In the genomic region with DNA sequence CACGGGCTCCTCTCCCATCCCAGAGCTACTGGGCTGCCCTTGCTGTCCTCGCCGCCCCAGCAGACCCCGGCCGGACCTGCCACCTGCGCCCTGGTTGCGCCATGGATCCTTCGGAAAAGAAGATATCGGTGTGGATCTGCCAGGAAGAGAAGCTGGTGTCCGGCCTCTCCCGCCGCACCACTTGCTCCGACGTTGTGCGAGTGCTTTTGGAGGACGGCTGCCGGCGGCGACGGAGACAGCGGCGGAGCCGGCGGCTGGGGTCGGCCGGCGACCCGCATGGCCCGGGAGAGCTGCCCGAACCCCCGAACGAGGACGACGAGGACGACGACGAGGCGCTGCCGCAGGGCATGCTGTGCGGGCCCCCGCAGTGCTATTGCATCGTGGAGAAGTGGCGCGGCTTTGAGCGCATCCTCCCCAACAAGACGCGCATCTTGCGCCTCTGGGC, we compare ENCODE assay signal across 9 cellular contexts. TPM values are rescaled to one million over a fixed set of nuclear protein-coding genes. Genes with fewer than 3 reads are reported as not detected.
DNase-seq lines count a peak whose midpoint lies in the region; ATAC-seq and TF ChIP-seq lines count a peak whose summit lies in the region.
"Had no signal": no experiment of that assay in that cellular context is flagged by ENCODE, and none has a peak within 500 bp of the region (broad histone marks: within the 10 kb centered on the region; RNA-seq: fewer than 3 reads in every experiment).

No MANE protein-coding gene starts in this region.

- peaks cover 70% of the 10 kb centered on the region for H3K27me3 Mint-ChIP-seq in activated CD8-positive, alpha-beta T cell treated with anti-CD3 and anti-CD28 coated beads, Interleukin-2, amount 10 ng/mL, durations not matched to agents 7 days and 5 days (ENCODE audit: low read depth)
- H3K27me3 Mint-ChIP-seq in activated CD8-positive, alpha-beta T cell treated with anti-CD3 and anti-CD28 coated beads for 36 hours, result peaks cover 69% of the 10 kb centered on the region
- H3K27me3 Mint-ChIP-seq in mesothelial cell of epicardium (ENCODE audit: low read depth), result peaks cover 98% of the 10 kb centered on the region

- WGBS in upper lobe of left lung, 2 donors, result 2% methylated on average over 38 of the region's 48 CpGs; no CpG with 5 or more reads in 1 of the 2 donors

- intact Hi-C loops in activated CD8-positive, alpha-beta T cell treated with anti-CD3 and anti-CD28 coated beads for 36 hours (cut with micrococcal nuclease), result no loop called here

- H3K9me3 Mint-ChIP-seq in activated CD8-positive, alpha-beta T cell treated with anti-CD3 and anti-CD28 coated beads, Interleukin-2, amount 10 ng/mL, durations not matched to agents 7 days and 5 days (ENCODE audit: insufficient read depth), result no peaks in the 10 kb centered on the region
- H3K9me3 Mint-ChIP-seq in activated CD8-positive, alpha-beta T cell treated with anti-CD3 and anti-CD28 coated beads for 36 hours, result no peaks in the 10 kb centered on the region
- H3K9me3 Mint-ChIP-seq in mesothelial cell of epicardium, result peaks cover 9% of the 10 kb centered on the region

- H3K36me3 ChIP-seq in upper lobe of left lung, result no peaks in the 10 kb centered on the region

- no peaks in the 10 kb centered on the region for H3K9me3 ChIP-seq in upper lobe of left lung

- POLR2A ChIA-PET in activated CD8-positive, alpha-beta T cell treated with anti-CD3 and anti-CD28 coated beads, Interleukin-2, amount 10 ng/mL, durations not matched to agents 7 days and 5 days (lab: Charles Lee), result interaction anchor here (0.6 kb wide), 1 partner anchor 88 kb away, joined by 7 read pairs; no protein-coding TSS in a partner anchor
- POLR2A ChIA-PET in activated CD8-positive, alpha-beta T cell treated with anti-CD3 and anti-CD28 coated beads for 36 hours (lab: Charles Lee), result no interaction called here

- ATAC-seq in activated CD8-positive, alpha-beta T cell treated with anti-CD3 and anti-CD28 coated beads, Interleukin-2, amount 10 ng/mL, durations not matched to agents 7 days and 5 days, result peak; percentile 19
- ATAC-seq in activated CD8-positive, alpha-beta T cell treated with anti-CD3 and anti-CD28 coated beads for 36 hours, result no peak
- ATAC-seq in upper lobe of left lung (ENCODE audit: low FRiP score in 2 of 2) (no peak), GM19463 (IDR thresholded peaks at IDR 0.05; ENCODE audit: unreplicated experiment) (no peak), GM18517 (IDR thresholded peaks at IDR 0.05; ENCODE audit: unreplicated experiment) (no peak)

- H3K4me1 ChIP-seq in upper lobe of left lung, result peaks cover 18 to 32% (median 23%) of the 10 kb centered on the region in 4 donors

- TF ChIP-seq EP300 in upper lobe of left lung (IDR thresholded peaks at IDR 0.05), result no peak

- H3K27ac ChIP-seq in coronary artery, result no peak overlapping the region
- H3K27ac ChIP-seq in upper lobe of left lung, result peak overlapping the region in 3 of 4 donors; percentile 4 to 71 (median 66)

- H3K27me3 ChIP-seq in upper lobe of left lung, result peaks cover 0 to 25% (median 12%) of the 10 kb centered on the region in 4 donors

- H3K4me3 ChIP-seq in coronary artery (peak overlapping the region; percentile 66), upper lobe of left lung (peak overlapping the region in 3 of 4 donors; percentile 37 to 47 (median 44))

- CTCF ChIA-PET in activated CD8-positive, alpha-beta T cell treated with anti-CD3 and anti-CD28 coated beads, Interleukin-2, amount 10 ng/mL, durations not matched to agents 7 days and 5 days (lab: Charles Lee), result interaction anchor here (1.4 kb wide), 1 partner anchor 11 kb away, joined by 3 read pairs; no protein-coding TSS in a partner anchor
- CTCF ChIA-PET in activated CD8-positive, alpha-beta T cell treated with anti-CD3 and anti-CD28 coated beads for 36 hours (lab: Charles Lee), result interaction anchor here (0.9 to 1.3 kb wide), 2 partner anchors 14 to 46 kb away, joined by 3 read pairs; no protein-coding TSS in a partner anchor

- H3K36me3 Mint-ChIP-seq in activated CD8-positive, alpha-beta T cell treated with anti-CD3 and anti-CD28 coated beads, Interleukin-2, amount 10 ng/mL, durations not matched to agents 7 days and 5 days (ENCODE audit: low read depth), result no peaks in the 10 kb centered on the region
- no peaks in the 10 kb centered on the region for H3K36me3 Mint-ChIP-seq in activated CD8-positive, alpha-beta T cell treated with anti-CD3 and anti-CD28 coated beads for 36 hours (ENCODE audit: low read depth)
- no peaks in the 10 kb centered on the region for H3K36me3 Mint-ChIP-seq in mesothelial cell of epicardium

- no peak for DNase-seq in activated CD8-positive, alpha-beta T cell treated with anti-CD3 and anti-CD28 coated beads, Interleukin-2, amount 10 ng/mL, durations not matched to agents 7 days and 5 days
- DNase-seq in activated CD8-positive, alpha-beta T cell treated with anti-CD3 and anti-CD28 coated beads for 36 hours, result no peak
- no peak for DNase-seq in coronary artery (ENCODE audit: low spot score)
- DNase-seq in mesothelial cell of epicardium (ENCODE audit: low spot score in 2 of 2, unreplicated experiment in 2 of 2), result no peak
- no peak for DNase-seq in upper lobe of left lung
- no peak for DNase-seq in islet precursor cell
- DNase-seq: T-helper 9 cell had no signal

- TF ChIP-seq POLR2A in upper lobe of left lung (IDR thresholded peaks at IDR 0.05), result no peak

- peaks cover 5% of the 10 kb centered on the region for H3K4me1 Mint-ChIP-seq in activated CD8-positive, alpha-beta T cell treated with anti-CD3 and anti-CD28 coated beads, Interleukin-2, amount 10 ng/mL, durations not matched to agents 7 days and 5 days (ENCODE audit: low read depth)
- peaks cover 3% of the 10 kb centered on the region for H3K4me1 Mint-ChIP-seq in activated CD8-positive, alpha-beta T cell treated with anti-CD3 and anti-CD28 coated beads for 36 hours (ENCODE audit: low read depth)
- H3K4me1 Mint-ChIP-seq in mesothelial cell of epicardium, result peaks cover 27% of the 10 kb centered on the region

- H3K4me3 Mint-ChIP-seq in activated CD8-positive, alpha-beta T cell treated with anti-CD3 and anti-CD28 coated beads, Interleukin-2, amount 10 ng/mL, durations not matched to agents 7 days and 5 days, result no peak overlapping the region
- H3K4me3 Mint-ChIP-seq in activated CD8-positive, alpha-beta T cell treated with anti-CD3 and anti-CD28 coated beads for 36 hours, result no peak overlapping the region
- peak overlapping the region; percentile 53 for H3K4me3 Mint-ChIP-seq in mesothelial cell of epicardium

- H3K27ac Mint-ChIP-seq in activated CD8-positive, alpha-beta T cell treated with anti-CD3 and anti-CD28 coated beads, Interleukin-2, amount 10 ng/mL, durations not matched to agents 7 days and 5 days, result no peak overlapping the region
- H3K27ac Mint-ChIP-seq in activated CD8-positive, alpha-beta T cell treated with anti-CD3 and anti-CD28 coated beads for 36 hours, result no peak overlapping the region
- H3K27ac Mint-ChIP-seq in mesothelial cell of epicardium, result no peak overlapping the region

- no peak for TF ChIP-seq CTCF in activated CD8-positive, alpha-beta T cell treated with anti-CD3 and anti-CD28 coated beads for 36 hours (IDR thresholded peaks at IDR 0.05)
- TF ChIP-seq CTCF in coronary artery (IDR thresholded peaks at IDR 0.05), result no peak
- TF ChIP-seq CTCF in mesothelial cell of epicardium (IDR thresholded peaks at IDR 0.05; ENCODE audit: unreplicated experiment), result no peak
- TF ChIP-seq CTCF in upper lobe of left lung (IDR thresholded peaks at IDR 0.05), result no peak

RNA-seq across cellular contexts. Expression of a gene that starts 0.4 kb away (rescaled TPM):
- not detected for total RNA-seq in activated CD8-positive, alpha-beta T cell treated with anti-CD3 and anti-CD28 coated beads, Interleukin-2, amount 10 ng/mL, durations not matched to agents 7 days and 5 days
- total RNA-seq in activated CD8-positive, alpha-beta T cell treated with anti-CD3 and anti-CD28 coated beads for 36 hours, result not detected
- total RNA-seq in mesothelial cell of epicardium (0.09 to 0.29 TPM (median 0.23 TPM) in 3 replicates), upper lobe of left lung (1 to 10 TPM; 2.0 to 9.6 (median 4.7) TPM)

Comparison
In these comparisons a context has a peak if more than half of its experiments do, and no peak if none do; other contexts are left out.
1. H3K27ac ChIP-seq: peak in upper lobe of left lung (3 of 4); none in coronary artery (0 of 2).